8 cellular contexts compared by ENCODE assay signal in the genomic region with DNA sequence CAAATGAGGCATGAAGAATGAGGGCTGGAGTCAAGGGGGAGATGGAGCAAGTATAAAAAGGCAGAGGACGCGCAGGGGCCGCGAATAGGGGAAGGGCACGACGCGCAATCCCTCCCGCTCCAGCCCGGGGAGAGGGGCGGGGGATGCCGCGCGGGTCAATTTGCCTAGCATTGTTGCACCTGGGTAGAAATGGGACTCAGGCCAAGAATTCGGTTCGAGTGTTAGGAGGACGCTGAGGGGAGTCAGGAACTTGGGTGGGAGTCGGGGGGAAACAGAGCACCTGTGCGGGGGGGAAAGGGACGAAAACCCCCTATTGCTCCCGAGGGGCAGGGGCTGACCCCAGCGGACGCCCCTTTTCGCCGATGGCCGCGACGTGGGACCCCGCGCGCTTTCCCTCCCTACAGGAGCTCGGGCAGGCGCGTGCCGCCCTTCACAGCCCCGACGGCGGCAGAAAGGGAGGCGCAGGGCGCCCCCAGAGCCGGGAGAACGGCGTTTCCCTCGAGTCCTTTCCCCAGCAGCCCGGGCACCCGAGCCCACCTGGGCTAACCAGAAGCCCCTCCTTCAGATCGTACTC. TPM values are rescaled to one million over a fixed set of nuclear protein-coding genes. Genes with fewer than 3 reads are reported as not detected.
DNase-seq lines count a peak whose midpoint lies in the region; ATAC-seq and TF ChIP-seq lines count a peak whose summit lies in the region.

No MANE protein-coding gene starts in this region.

- H3K9me2 ChIP-seq in PC-3 (replicated peaks; ENCODE audit: low read length) = no peaks in the 10 kb centered on the region

- peak; percentile 32; the same call in 1 of the 2 replicates for TF ChIP-seq CTCF in PC-3 (conservative IDR thresholded peaks at IDR 0.05; ENCODE audit: low read depth, low read length)

- peak overlapping the region; percentile 86 for H3K4me3 ChIP-seq in PC-3 (ENCODE audit: low read length)
- H3K4me3 ChIP-seq in iPS-18c (ENCODE audit: insufficient read depth, low read depth, low read length) = peak overlapping the region; percentile 81
- H3K4me3 ChIP-seq in skin epidermis = peak overlapping the region; percentile 56 to 95 (median 84)

- H3K27me3 ChIP-seq in PC-3 (ENCODE audit: low read length) = no peaks in the 10 kb centered on the region

- peak overlapping the region; percentile 64 for H3K9ac ChIP-seq in PC-3 (ENCODE audit: low read length)

- intact Hi-C loops in PC-3 (cut with micrococcal nuclease) = no loop called here

- H2AFZ ChIP-seq in PC-3 (ENCODE audit: low read length) = peak overlapping the region; percentile 95

- CTCF ChIA-PET in PC-3 (lab: Charles Lee) = interaction anchor here (1.8 kb wide), 1 partner anchor 73 kb away, joined by 9 read pairs; no protein-coding TSS in a partner anchor

- H3K4me2 ChIP-seq in PC-3 (ENCODE audit: low read length) = peak overlapping the region; percentile 96

- no peaks in the 10 kb centered on the region for H4K20me1 ChIP-seq in PC-3 (ENCODE audit: low read length)

- no peaks in the 10 kb centered on the region for H3F3A ChIP-seq in PC-3 (ENCODE audit: low read length, unreplicated experiment)

- peak; percentile 2 to 3 for DNase-seq in activated CD4-positive, alpha-beta T cell treated with anti-CD3 and anti-CD28 coated beads for 24 hours (ENCODE audit: low read depth in 2 of 2)
- no peak for DNase-seq in activated CD4-positive, alpha-beta T cell treated with anti-CD3 and anti-CD28 coated beads for 1 hour
- DNase-seq in PC-3 (peak; percentile 29), astrocyte of the hippocampus (ENCODE audit: low read depth, low spot score) (peak; percentile 42), AG08396 (ENCODE audit: low spot score) (no peak)

- no peaks in the 10 kb centered on the region for H3K79me2 ChIP-seq in PC-3 (ENCODE audit: low read length)

- ATAC-seq in HG03342 (IDR thresholded peaks at IDR 0.05; ENCODE audit: unreplicated experiment) (peak; percentile 9), PC-3 (peak; percentile 6)

- POLR2A ChIA-PET in PC-3 (lab: Charles Lee; ENCODE audit: unreplicated experiment) = interaction anchor here (0.6 to 1.2 kb wide), 3 partner anchors 50 to 106 kb away, joined by 3 to 6 read pairs (median 4); partner anchors contain the start of gene ZNF638

- H3K36me3 ChIP-seq in PC-3 (ENCODE audit: low read depth, low read length) = no peaks in the 10 kb centered on the region

- H3K27ac ChIP-seq in PC-3 (ENCODE audit: low read length) (no peak overlapping the region), skin epidermis (peak overlapping the region in 20 of 21 experiments; percentile 1 to 84 (median 62))

- peaks cover 10% of the 10 kb centered on the region; the same call in 1 of the 2 replicates for H3K4me1 ChIP-seq in PC-3 (ENCODE audit: insufficient read depth, low read length)

- no TSS peak for BruUV-seq in PC-3 (replicated peaks; lab: Mats Ljungman, UMichigan)

- H3K9me3 ChIP-seq in PC-3 (ENCODE audit: low read length) (no peaks in the 10 kb centered on the region), iPS-18c (ENCODE audit: control insufficient read depth, insufficient read depth, low read length) (no peaks in the 10 kb centered on the region)

RNA-seq across cellular contexts. Expression of gene PAIP2B, which starts 0.4 kb away (rescaled TPM):
- 3.8 and 4.0 TPM in 2 replicates for total RNA-seq in PC-3 (2014; rRNA removed)

Comparison
In these comparisons a context has a peak if more than half of its experiments do, and no peak if none do; other contexts are left out.
1. DNase-seq: peak in activated CD4-positive, alpha-beta T cell treated with anti-CD3 and anti-CD28 coated beads for 24 hours (2 of 2), PC-3 (single experiment) and astrocyte of the hippocampus (single experiment); none in activated CD4-positive, alpha-beta T cell treated with anti-CD3 and anti-CD28 coated beads for 1 hour (single experiment) and AG08396 (single experiment).
2. Peak in every context shown above with its lines, with median percentiles within 50 percentile points of each other: H3K4me3 ChIP-seq.